15 cellular contexts compared by ENCODE assay signal in the genomic region with DNA sequence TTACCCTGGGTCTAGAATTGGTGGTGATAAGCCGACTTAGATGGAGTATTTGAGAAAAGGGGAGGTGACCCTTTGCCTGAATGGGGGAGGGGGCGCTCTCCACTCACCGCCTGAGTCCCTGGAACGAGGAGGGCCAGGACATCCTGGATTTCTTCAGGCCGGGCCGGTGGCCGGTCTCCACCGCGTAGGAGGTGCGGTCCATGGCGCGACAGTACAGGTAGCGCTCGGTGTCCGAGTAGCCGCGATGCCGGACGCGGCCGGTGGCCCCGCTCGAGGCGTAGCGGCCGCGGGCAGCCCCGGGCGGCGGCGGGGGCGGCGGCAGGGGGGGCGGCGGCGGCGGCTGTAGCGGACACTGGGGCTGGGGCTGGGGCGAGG. TPM values are rescaled to one million over a fixed set of nuclear protein-coding genes. Genes with fewer than 3 reads are reported as not detected.
A peak's percentile ranks its signal among the peaks of the same experiment; 100 is the strongest.
DNase-seq lines count a peak whose midpoint lies in the region; ATAC-seq, FAIRE-seq and TF ChIP-seq lines count a peak whose summit lies in the region.
"Had no signal": no experiment of that assay in that cellular context is flagged by ENCODE, and none has a peak within 500 bp of the region (broad histone marks: within the 10 kb centered on the region; RNA-seq: fewer than 3 reads in every experiment).

No MANE protein-coding gene starts in this region.

- POLR2A ChIA-PET in activated CD4-positive, alpha-beta memory T cell treated with anti-CD3 and anti-CD28 coated beads for 36 hours (lab: Charles Lee): no interaction called here

- ATAC-seq in gastroesophageal sphincter: peak; percentile 8
- no peak for ATAC-seq in GM21825 (IDR thresholded peaks at IDR 0.05; ENCODE audit: unreplicated experiment)
- ATAC-seq: activated CD4-positive, CD25-positive, alpha-beta regulatory T cell treated with anti-CD3 and anti-CD28 coated beads, Interleukin-2, amount 50 U/mL, for 24 hours had no signal

- H3K36me3 Mint-ChIP-seq in activated CD4-positive, alpha-beta memory T cell treated with anti-CD3 and anti-CD28 coated beads for 36 hours: peaks cover 4% of the 10 kb centered on the region

- peaks cover 37% of the 10 kb centered on the region for H3K27me3 Mint-ChIP-seq in activated CD4-positive, alpha-beta memory T cell treated with anti-CD3 and anti-CD28 coated beads for 36 hours

- H3K27ac ChIP-seq in gastroesophageal sphincter: no peak overlapping the region
- no peak overlapping the region for H3K27ac ChIP-seq in osteoblast (ENCODE audit: low read depth, low read length)
- no peak overlapping the region for H3K27ac ChIP-seq in tibial nerve

- H2AFZ ChIP-seq in osteoblast (ENCODE audit: low read length): no peak overlapping the region

- no peak overlapping the region for H3K27ac Mint-ChIP-seq in activated CD4-positive, alpha-beta memory T cell treated with anti-CD3 and anti-CD28 coated beads for 36 hours

- H3K4me1 ChIP-seq in gastroesophageal sphincter (peaks cover 0 to 20% (median 4%) of the 10 kb centered on the region in 3 donors), osteoblast (ENCODE audit: insufficient read depth, low read length) (no peaks in the 10 kb centered on the region), tibial nerve (peaks cover 0 to 10% (median 0%) of the 10 kb centered on the region in 4 donors)
- H3K4me1 ChIP-seq: BE2C had no signal

- H3K4me3 ChIP-seq in gastroesophageal sphincter (peak overlapping the region in 1 of 2 donors; percentile 49), osteoblast (ENCODE audit: insufficient read depth, low read length) (no peak overlapping the region), tibial nerve (no peak overlapping the region)
- H3K4me3 ChIP-seq: lung had no signal

- WGBS in gastroesophageal sphincter (ENCODE audit: low coverage in 1 of 2), 2 donors: 17% methylated on average over 1 of the region's 39 CpGs; no CpG with 5 or more reads in 1 of the 2 donors
- WGBS in tibial nerve, 2 donors: 2 to 12% methylated on average over 4 of the region's 39 CpGs

- DNase-seq in GM12891 (ENCODE audit: insufficient read length, low spot score) (peak; percentile 5), SK-N-DZ (ENCODE audit: low spot score) (peak; percentile 4), osteoblast (ENCODE audit: insufficient read length, low spot score, missing footprints) (peak; percentile 41), tibial nerve (ENCODE audit: low spot score in 2 of 2) (no peak), NCI-H187 (lab: John Stamatoyannopoulos, UW) (no peak)
- DNase-seq in activated CD4-positive, alpha-beta memory T cell treated with anti-CD3 and anti-CD28 coated beads for 36 hours: no peak
- DNase-seq: activated T-cell treated with anti-CD3 and anti-CD28 coated beads, Interleukin-2, amount 50 U/mL, for 4 hours; effector memory CD4-positive, alpha-beta T cell; NK-92 treated with Interleukin-12 subunit alpha and Interleukin-12 subunit beta, amount 100 ng/mL, for 24 hours had no signal

- no peaks in the 10 kb centered on the region for H3K79me2 ChIP-seq in osteoblast (ENCODE audit: insufficient read depth, low read length)

- FAIRE-seq in GM12891 (lab: Jason Lieb, UNC): no peak
- FAIRE-seq: GM19239 had no signal

- TF ChIP-seq EP300 in gastroesophageal sphincter (IDR thresholded peaks at IDR 0.05) (no peak), tibial nerve (IDR thresholded peaks at IDR 0.05) (no peak)

- no peaks in the 10 kb centered on the region for H3K9me3 Mint-ChIP-seq in activated CD4-positive, alpha-beta memory T cell treated with anti-CD3 and anti-CD28 coated beads for 36 hours
- H3K9me3 Mint-ChIP-seq: activated T-cell treated with anti-CD3 and anti-CD28 coated beads, Interleukin-2, amount 50 U/mL, for 4 hours had no signal

- H3K36me3 ChIP-seq in gastroesophageal sphincter (no peaks in the 10 kb centered on the region), osteoblast (ENCODE audit: insufficient read depth, low read length) (no peaks in the 10 kb centered on the region), tibial nerve (no peaks in the 10 kb centered on the region)
- H3K36me3 ChIP-seq: BE2C had no signal

- H3K27me3 ChIP-seq in gastroesophageal sphincter: peaks cover 30% of the 10 kb centered on the region
- H3K27me3 ChIP-seq in osteoblast (ENCODE audit: insufficient read depth, low read length): peaks cover 28% of the 10 kb centered on the region
- H3K27me3 ChIP-seq in tibial nerve: peaks cover 0 to 35% of the 10 kb centered on the region in 2 donors

- no peaks in the 10 kb centered on the region for H3K9me3 ChIP-seq in gastroesophageal sphincter
- no peaks in the 10 kb centered on the region for H3K9me3 ChIP-seq in osteoblast (ENCODE audit: low read depth, low read length)
- H3K9me3 ChIP-seq in tibial nerve: no peaks in the 10 kb centered on the region
- H3K9me3 ChIP-seq: BE2C had no signal

- H3K4me1 Mint-ChIP-seq in activated CD4-positive, alpha-beta memory T cell treated with anti-CD3 and anti-CD28 coated beads for 36 hours (ENCODE audit: low read depth): no peaks in the 10 kb centered on the region

- H3K4me3 Mint-ChIP-seq in activated CD4-positive, alpha-beta memory T cell treated with anti-CD3 and anti-CD28 coated beads for 36 hours: no peak overlapping the region
- H3K4me3 Mint-ChIP-seq: activated T-cell treated with anti-CD3 and anti-CD28 coated beads, Interleukin-2, amount 50 U/mL, for 4 hours had no signal

- CTCF ChIA-PET in activated CD4-positive, alpha-beta memory T cell treated with anti-CD3 and anti-CD28 coated beads for 36 hours (lab: Charles Lee): no interaction called here

- intact Hi-C loops in activated CD4-positive, alpha-beta memory T cell treated with anti-CD3 and anti-CD28 coated beads for 36 hours (cut with micrococcal nuclease): no loop called here

- no peak for TF ChIP-seq CTCF in gastroesophageal sphincter (IDR thresholded peaks at IDR 0.05)
- no peak for TF ChIP-seq CTCF in osteoblast (IDR thresholded peaks at IDR 0.05; ENCODE audit: extremely low read depth, low read depth, low read length)
- TF ChIP-seq CTCF in tibial nerve (IDR thresholded peaks at IDR 0.05): no peak

- TF ChIP-seq POLR2A in GM12891 (IDR thresholded peaks at IDR 0.05; ENCODE audit: low read depth, low read length) (no peak), gastroesophageal sphincter (IDR thresholded peaks at IDR 0.05) (no peak), tibial nerve (IDR thresholded peaks at IDR 0.05) (no peak)

- no peak overlapping the region for H3K4me2 ChIP-seq in osteoblast (ENCODE audit: insufficient read depth, low read length)

- H4K20me1 ChIP-seq in osteoblast (ENCODE audit: insufficient read depth, low read length): no peaks in the 10 kb centered on the region

TF ChIP-seq in GM12891, 5 proteins besides CTCF, POLR2A, EP300 and RAD21:
- TF ChIP-seq SPI1 (IDR thresholded peaks at IDR 0.05; ENCODE audit: low read depth, low read length) (no peak), POLR2AphosphoS5 (IDR thresholded peaks at IDR 0.05; ENCODE audit: low read depth, low read length) (no peak), POU2F2 (IDR thresholded peaks at IDR 0.05; ENCODE audit: low read depth, low read length) (no peak), PAX5 (IDR thresholded peaks at IDR 0.05; ENCODE audit: insufficient read depth, low read length, severe bottlenecking) (no peak), TAF1 (IDR thresholded peaks at IDR 0.05; ENCODE audit: low read depth, low read length) (no peak)

RNA-seq across cellular contexts. Expression of a gene that starts 0.5 kb away (rescaled TPM):
- 2.5 TPM for polyA plus RNA-seq in GM12891 (2012; ENCODE audit: low read depth, missing spikeins)
- polyA plus RNA-seq in SK-N-DZ (2014; cell fraction: cytosol; rRNA removed): 7.2 and 9.5 TPM in 2 replicates
- polyA plus RNA-seq in SK-N-DZ (2014; cell fraction: nucleus; rRNA removed): 11.0 and 16.7 TPM in 2 replicates
- total RNA-seq in gastroesophageal sphincter (100 to 1,000 TPM in 1 of 4 donors, 10 to 100 TPM in 3; 35.0 to 121 (median 63.4) TPM), osteoblast (18.9 and 19.9 TPM in 2 replicates), tibial nerve (10 to 100 TPM; 15.9 to 66.3 (median 48.7) TPM)
- 10 to 100 TPM; 49.3 to 50.8 TPM for total RNA-seq in activated CD4-positive, alpha-beta memory T cell treated with anti-CD3 and anti-CD28 coated beads for 36 hours

Comparison
In these comparisons a context has a peak if more than half of its experiments do, and no peak if none do; other contexts are left out.
1. DNase-seq: peak in GM12891 (single experiment), SK-N-DZ (single experiment) and osteoblast (single experiment); none in tibial nerve (0 of 2), NCI-H187 (0 of 2) and activated CD4-positive, alpha-beta memory T cell treated with anti-CD3 and anti-CD28 coated beads for 36 hours (single experiment).